28 cellular contexts compared by ENCODE assay signal in genomic region chr1:39569034-39569433, GRCh38.
"Had no signal": no experiment of that assay in that cellular context is flagged by ENCODE, and none has a peak within 500 bp of the region (broad histone marks: within the 10 kb centered on the region; RNA-seq: fewer than 3 reads in every experiment).

No MANE protein-coding gene starts in this region.

- H3K4me3 Mint-ChIP-seq: activated CD8-positive, alpha-beta T cell treated with anti-CD3 and anti-CD28 coated beads, Interleukin-2, amount 10 ng/mL, durations not matched to agents 7 days and 5 days; activated naive CD8-positive, alpha-beta T cell treated with anti-CD3 and anti-CD28 coated beads, Interleukin-2, amount 50 U/mL, for 24 hours; activated T-cell treated with anti-CD3 and anti-CD28 coated beads, Interleukin-2, amount 50 U/mL, for 24 hours; brain; central memory CD8-positive, alpha-beta T cell; T-cell had no signal

- H3K27ac ChIP-seq: ascending aorta, SK-N-MC, VCaP had no signal

- H3K27me3 Mint-ChIP-seq: activated naive CD8-positive, alpha-beta T cell treated with anti-CD3 and anti-CD28 coated beads, Interleukin-2, amount 50 U/mL, for 24 hours; activated T-cell treated with anti-CD3 and anti-CD28 coated beads, Interleukin-2, amount 50 U/mL, for 24 hours; brain; central memory CD8-positive, alpha-beta T cell; T-cell had no signal

- H3K27ac Mint-ChIP-seq: activated CD8-positive, alpha-beta T cell treated with anti-CD3 and anti-CD28 coated beads, Interleukin-2, amount 10 ng/mL, durations not matched to agents 7 days and 5 days; activated naive CD8-positive, alpha-beta T cell treated with anti-CD3 and anti-CD28 coated beads, Interleukin-2, amount 50 U/mL, for 24 hours; brain had no signal

- H3K4me3 ChIP-seq: ascending aorta, SK-N-MC had no signal

- ATAC-seq: activated CD8-positive, alpha-beta T cell treated with anti-CD3 and anti-CD28 coated beads, Interleukin-2, amount 10 ng/mL, durations not matched to agents 7 days and 5 days; activated naive CD4-positive, alpha-beta T cell treated with anti-CD3 and anti-CD28 coated beads, Interleukin-2, amount 50 U/mL, for 72 hours; activated naive CD8-positive, alpha-beta T cell treated with anti-CD3 and anti-CD28 coated beads, Interleukin-2, amount 50 U/mL, for 24 hours; Panc1; Right ventricle myocardium inferior; T-cell had no signal

- H3K27me3 ChIP-seq: ascending aorta had no signal

- H3K9me3 Mint-ChIP-seq: activated naive CD4-positive, alpha-beta T cell treated with anti-CD3 and anti-CD28 coated beads, Interleukin-2, amount 50 U/mL, for 72 hours; activated naive CD8-positive, alpha-beta T cell treated with anti-CD3 and anti-CD28 coated beads, Interleukin-2, amount 50 U/mL, for 24 hours; activated T-cell treated with anti-CD3 and anti-CD28 coated beads, Interleukin-2, amount 50 U/mL, for 24 hours; brain; central memory CD8-positive, alpha-beta T cell; T-cell had no signal

- DNase-seq: activated CD4-positive, alpha-beta T cell treated with anti-CD3 and anti-CD28 coated beads for 4 hours; activated CD4-positive, CD25-positive, alpha-beta regulatory T cell; activated CD8-positive, alpha-beta memory T cell treated with anti-CD3 and anti-CD28 coated beads, Interleukin-2, amount 50 U/mL, for 48 hours; activated CD8-positive, alpha-beta T cell treated with anti-CD3 and anti-CD28 coated beads, Interleukin-2, amount 10 ng/mL, durations not matched to agents 7 days and 5 days; activated naive CD8-positive, alpha-beta T cell treated with anti-CD3 and anti-CD28 coated beads, Interleukin-2, amount 50 U/mL, for 24 hours; activated T-cell treated with anti-CD3 and anti-CD28 coated beads, Interleukin-2, amount 50 U/mL, for 24 hours; amniotic stem cell; Kasumi-1; NCI-H1048; NCI-H146; NCI-H187 treated with DMSO at 0.1 percent for 48 hours; NCI-H2107; NCI-H2171 treated with DMSO at 0.1 percent for 48 hours; NCI-H226; NCI-H526; NCI-H774; OCI-M1; RPMI8226; T-cell; T-helper 2 cell had no signal

- H3K9me3 ChIP-seq: ascending aorta had no signal
